8 cellular contexts compared by ENCODE assay signal in genomic region chr15:90557651-90558084, GRCh38. TPM values are rescaled to one million over a fixed set of nuclear protein-coding genes. Genes with fewer than 3 reads are reported as not detected.
DNase-seq lines count a peak whose midpoint lies in the region; ATAC-seq and TF ChIP-seq lines count a peak whose summit lies in the region.

No MANE protein-coding gene starts in this region.

- no peaks in the 10 kb centered on the region for H3K9me3 Mint-ChIP-seq in T-helper 1 cell treated with Interleukin-12 subunit alpha and Interleukin-12 subunit beta and Interleukin-4 antibody, amounts not matched to agents 30 μg/mL and 1 μg/mL, for 36 hours

- intact Hi-C loops in testis (cut with DNase I; ENCODE audit: low total_unique reads), result no loop called here

- peak overlapping the region; percentile 14 for H3K27ac Mint-ChIP-seq in T-helper 1 cell treated with Interleukin-12 subunit alpha and Interleukin-12 subunit beta and Interleukin-4 antibody, amounts not matched to agents 30 μg/mL and 1 μg/mL, for 36 hours

- peaks cover 25 to 56% (median 49%) of the 10 kb centered on the region in 4 donors for H3K4me1 ChIP-seq in liver (ENCODE audit: control insufficient read depth in 4 of 4, insufficient read depth in 4 of 4, low read length in 3 of 4)
- H3K4me1 ChIP-seq in testis, result peaks cover 72% of the 10 kb centered on the region

- H3K9ac ChIP-seq in liver (ENCODE audit: low read depth in 1 of 2, low read length in 2 of 2), result peak overlapping the region; percentile 8 to 66

- H3K36me3 Mint-ChIP-seq in T-helper 1 cell treated with Interleukin-12 subunit alpha and Interleukin-12 subunit beta and Interleukin-4 antibody, amounts not matched to agents 30 μg/mL and 1 μg/mL, for 36 hours (ENCODE audit: low read depth), result peaks cover 44% of the 10 kb centered on the region

- no peak for TF ChIP-seq CTCF in liver (IDR thresholded peaks at IDR 0.05; ENCODE audit: low read depth, low read length, missing input control)
- TF ChIP-seq CTCF in testis (IDR thresholded peaks at IDR 0.05), result no peak

- no peak overlapping the region for H3K4me3 Mint-ChIP-seq in T-helper 1 cell treated with Interleukin-12 subunit alpha and Interleukin-12 subunit beta and Interleukin-4 antibody, amounts not matched to agents 30 μg/mL and 1 μg/mL, for 36 hours

- TF ChIP-seq RAD21 in liver (IDR thresholded peaks at IDR 0.05), result peak in 1 of 2 donors; percentile 51

- peaks cover 66% of the 10 kb centered on the region for H3K4me1 Mint-ChIP-seq in T-helper 1 cell treated with Interleukin-12 subunit alpha and Interleukin-12 subunit beta and Interleukin-4 antibody, amounts not matched to agents 30 μg/mL and 1 μg/mL, for 36 hours (ENCODE audit: low read depth)

- DNase-seq in T-helper 1 cell (no peak), caudate nucleus (lab: John Stamatoyannopoulos, UW) (peak in 48 of 61 donors; percentile 16 to 87 (median 54)), testis (peak; percentile 96)
- no peak for DNase-seq in activated CD8-positive, alpha-beta memory T cell treated with anti-CD3 and anti-CD28 coated beads, Interleukin-2, amount 50 U/mL, for 48 hours
- no peak for DNase-seq in activated CD8-positive, alpha-beta memory T cell treated with anti-CD3 and anti-CD28 coated beads for 24 hours

- no peak for TF ChIP-seq POLR2A in testis (IDR thresholded peaks at IDR 0.05)

- no peak overlapping the region for H3K4me3 ChIP-seq in liver (ENCODE audit: low read depth in 1 of 3, low read length in 3 of 3)
- H3K4me3 ChIP-seq in testis, result no peak overlapping the region

- H3K27me3 ChIP-seq in liver (ENCODE audit: control insufficient read depth in 4 of 4, insufficient read depth in 4 of 4, low read length in 3 of 4) (no peaks in the 10 kb centered on the region), testis (no peaks in the 10 kb centered on the region)

- H3K27me3 Mint-ChIP-seq in T-helper 1 cell treated with Interleukin-12 subunit alpha and Interleukin-12 subunit beta and Interleukin-4 antibody, amounts not matched to agents 30 μg/mL and 1 μg/mL, for 36 hours (ENCODE audit: low read depth), result no peaks in the 10 kb centered on the region

- WGBS in liver, result 13% methylated on average over 4 of the region's 4 CpGs
- WGBS in testis, 2 donors, result 22% methylated on average over 4 of the region's 4 CpGs

- H3K27ac ChIP-seq in caudate nucleus (ENCODE audit: low read depth, low read length) (peak overlapping the region; percentile 75), liver (ENCODE audit: low read depth in 1 of 2, low read length in 2 of 2) (peak overlapping the region; percentile 93 to 94), testis (peak overlapping the region; percentile 78 to 86)

- no peak for ATAC-seq in HG03135 (IDR thresholded peaks at IDR 0.05; ENCODE audit: unreplicated experiment)

- H3K9me3 ChIP-seq in liver (ENCODE audit: control insufficient read depth in 4 of 4, low read length in 3 of 4) (no peaks in the 10 kb centered on the region), testis (no peaks in the 10 kb centered on the region)

- no peaks in the 10 kb centered on the region for H3K36me3 ChIP-seq in liver (ENCODE audit: control insufficient read depth in 4 of 4, insufficient read depth in 3 of 4, low read depth in 1 of 4, low read length in 3 of 4)
- H3K36me3 ChIP-seq in testis (ENCODE audit: low read depth, missing control alignments), result no peaks in the 10 kb centered on the region

TF ChIP-seq in liver, 16 proteins besides CTCF, POLR2A, EP300 and RAD21:
- TF ChIP-seq ATF3 (IDR thresholded peaks at IDR 0.05), result no peak
- peak in 1 of 2 donors; percentile 74 for TF ChIP-seq HNF4A (conservative IDR thresholded peaks at IDR 0.05)
- no peak for TF ChIP-seq JUND (IDR thresholded peaks at IDR 0.05)
- TF ChIP-seq ZBTB33 (IDR thresholded peaks at IDR 0.05), result peak; percentile 64
- TF ChIP-seq FOXA1 (IDR thresholded peaks at IDR 0.05), result no peak
- no peak for TF ChIP-seq TAF1 (conservative IDR thresholded peaks at IDR 0.05)
- peak; percentile 58 for TF ChIP-seq NR2F2 (IDR thresholded peaks at IDR 0.05)
- no peak for TF ChIP-seq GABPA (IDR thresholded peaks at IDR 0.05 in 1 of 2, conservative IDR thresholded peaks at IDR 0.05 in 1 of 2)
- TF ChIP-seq REST (IDR thresholded peaks at IDR 0.05), result peak; percentile 15
- TF ChIP-seq HNF4G (IDR thresholded peaks at IDR 0.05), result no peak
- TF ChIP-seq EGR1 (IDR thresholded peaks at IDR 0.05; ENCODE audit: low read depth in 2 of 2), result no peak
- peak; percentile 70 to 86 for TF ChIP-seq RXRA (IDR thresholded peaks at IDR 0.05)
- TF ChIP-seq MAX (IDR thresholded peaks at IDR 0.05), result peak; percentile 36
- TF ChIP-seq SP1 (IDR thresholded peaks at IDR 0.05), result no peak
- TF ChIP-seq FOXA2 (IDR thresholded peaks at IDR 0.05), result no peak
- peak; percentile 92 for TF ChIP-seq YY1 (IDR thresholded peaks at IDR 0.05)

RNA-seq across cellular contexts. Expression of gene CRTC3, which starts 27.9 kb away (rescaled TPM):
- total RNA-seq in liver (10 to 100 TPM in 1 of 2 donors, 1 to 10 TPM in 1; 9.2 to 16.8 TPM), testis (100 to 1,000 TPM; 105 to 125 TPM)
- polyA plus RNA-seq in liver (1 to 10 TPM; 5.1 to 6.0 TPM), testis (ENCODE audit: insufficient read depth, low read depth, low replicate concordance) (47.1 TPM)

Comparison
In these comparisons a context has a peak if more than half of its experiments do, and no peak if none do; other contexts are left out.
1. DNase-seq: peak in caudate nucleus (48 of 61) and testis (single experiment); none in T-helper 1 cell (0 of 5), activated CD8-positive, alpha-beta memory T cell treated with anti-CD3 and anti-CD28 coated beads, Interleukin-2, amount 50 U/mL, for 48 hours (single experiment) and activated CD8-positive, alpha-beta memory T cell treated with anti-CD3 and anti-CD28 coated beads for 24 hours (single experiment).
2. RNA of gene CRTC3, which starts 27.9 kb away (total RNA-seq): 105 to 125 TPM in testis; 9.2 to 16.8 TPM in liver; every median in the first group is over 4 times any median in the second.
3. Peak in every context shown above with its lines, with median percentiles within 50 percentile points of each other: H3K27ac ChIP-seq.